Comparison of ENCODE assay signal across 1 cellular context in genomic region chr12:68611094-68611818, GRCh38.
TF ChIP-seq lines count a peak whose summit lies in the region.

No MANE protein-coding gene starts in this region.

TF ChIP-seq in K562, 482 proteins besides CTCF, POLR2A, EP300 and RAD21 (continued from another document and continues in another):
- TF ChIP-seq TCF3 (CRISPR knock-in tag; IDR thresholded peaks at IDR 0.05) (no peak), BRF1 (IDR thresholded peaks at IDR 0.05; ENCODE audit: borderline replicate concordance, extremely low read depth, insufficient read length) (no peak), ZNF77 (CRISPR knock-in tag; IDR thresholded peaks at IDR 0.05) (no peak), PTBP1 (IDR thresholded peaks at IDR 0.05; ENCODE audit: low read depth, low read length) (no peak), ZNF609 (CRISPR knock-in tag; IDR thresholded peaks at IDR 0.05; ENCODE audit: borderline replicate concordance) (no peak), HNRNPLL (IDR thresholded peaks at IDR 0.05; ENCODE audit: low read depth, low read length, poor library complexity, severe bottlenecking) (peak; percentile 66), USF1 (CRISPR knock-in tag; IDR thresholded peaks at IDR 0.05) (no peak), GTF3C2 (IDR thresholded peaks at IDR 0.05; ENCODE audit: borderline replicate concordance, extremely low read depth, insufficient read length) (no peak), PHB2 (IDR thresholded peaks at IDR 0.05; ENCODE audit: low read depth) (no peak), PRDM10 (IDR thresholded peaks at IDR 0.05; ENCODE audit: partially characterized antibody) (no peak), TEAD2 (tag; IDR thresholded peaks at IDR 0.05) (no peak), HLTF (IDR thresholded peaks at IDR 0.05) (no peak), WHSC1 (IDR thresholded peaks at IDR 0.05; ENCODE audit: low read length) (no peak), KLF1 (tag; IDR thresholded peaks at IDR 0.05) (no peak), NR2F6 (CRISPR knock-in tag; IDR thresholded peaks at IDR 0.05) (no peak), NR3C1 (CRISPR knock-in tag; IDR thresholded peaks at IDR 0.05) (no peak), GATAD2B (IDR thresholded peaks at IDR 0.05; ENCODE audit: borderline replicate concordance) (no peak), HDAC1 (IDR thresholded peaks at IDR 0.05) (no peak), SMAD2 (IDR thresholded peaks at IDR 0.05; ENCODE audit: low read depth, low read length) (no peak), ARNT (IDR thresholded peaks at IDR 0.05) (no peak), ZNF253 (CRISPR knock-in tag; conservative IDR thresholded peaks at IDR 0.05) (no peak), RAD51 (IDR thresholded peaks at IDR 0.05; ENCODE audit: borderline replicate concordance, low read depth) (no peak), FOXK1 (CRISPR knock-in tag; IDR thresholded peaks at IDR 0.05; ENCODE audit: borderline replicate concordance) (no peak), MLLT1 (IDR thresholded peaks at IDR 0.05) (peak in 1 of 2 experiments; percentile 38; a peak in 1 of 4 replicates), RBM22 (IDR thresholded peaks at IDR 0.05; ENCODE audit: low read depth, low read length, poor library complexity, severe bottlenecking) (peak; percentile 39), ZNF124 (CRISPR knock-in tag; IDR thresholded peaks at IDR 0.05) (no peak), AFF1 (IDR thresholded peaks at IDR 0.05; ENCODE audit: low read depth in 1 of 2, partially characterized antibody in 2 of 2) (peak in 1 of 2 experiments; percentile 16), U2AF1 (optimal IDR thresholded peaks at IDR 0.05; ENCODE audit: low read depth, low read length) (no peak), ELK3 (CRISPR knock-in tag; IDR thresholded peaks at IDR 0.05) (no peak), ZNF644 (tag; IDR thresholded peaks at IDR 0.05; ENCODE audit: low read depth) (no peak), HNRNPUL1 (IDR thresholded peaks at IDR 0.05; ENCODE audit: low read length) (no peak), CHD1 (IDR thresholded peaks at IDR 0.05; ENCODE audit: low read length) (peak; percentile 74), RFX5 (IDR thresholded peaks at IDR 0.05; ENCODE audit: low read depth, low read length) (no peak), XRCC5 (IDR thresholded peaks at IDR 0.05; ENCODE audit: low read depth, low read length) (no peak), ZFP91 (CRISPR knock-in tag; IDR thresholded peaks at IDR 0.05) (no peak), ZNF398 (CRISPR knock-in tag; IDR thresholded peaks at IDR 0.05) (no peak)
